ENCODE assay signal across 20 cellular contexts in the genomic region with DNA sequence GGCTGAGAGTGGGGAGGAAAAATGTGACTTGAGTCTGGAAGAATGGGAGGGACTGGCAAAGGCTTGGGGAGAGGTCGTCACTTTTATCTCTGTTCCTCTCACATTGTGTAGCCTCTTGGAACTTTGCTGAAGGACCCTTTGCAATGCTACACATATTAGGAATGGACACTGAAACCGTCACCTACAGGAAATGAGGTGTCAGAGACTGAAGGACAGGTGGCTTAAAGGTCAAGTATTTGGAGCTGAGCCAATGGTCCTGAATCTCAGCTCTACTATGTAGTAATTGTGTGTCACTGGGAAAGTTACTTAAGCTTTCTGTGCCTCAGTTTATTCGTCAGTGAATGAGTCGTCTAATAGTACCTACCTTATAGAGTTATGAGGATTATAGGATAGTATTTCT. TPM values are rescaled to one million over a fixed set of nuclear protein-coding genes. Genes with fewer than 3 reads are reported as not detected.
DNase-seq lines count a peak whose midpoint lies in the region; ATAC-seq, FAIRE-seq and TF ChIP-seq lines count a peak whose summit lies in the region.
"Had no signal": no experiment of that assay in that cellular context is flagged by ENCODE, and none has a peak within 500 bp of the region (broad histone marks: within the 10 kb centered on the region; RNA-seq: fewer than 3 reads in every experiment).

No MANE protein-coding gene starts in this region.

- peaks cover 2% of the 10 kb centered on the region for H3K36me3 Mint-ChIP-seq in central memory CD8-positive, alpha-beta T cell (ENCODE audit: insufficient read depth)

- H3K9me2 ChIP-seq in MM.1S (replicated peaks; ENCODE audit: insufficient read depth, low read length) = no peaks in the 10 kb centered on the region

- peak overlapping the region; percentile 13 for H3K27ac Mint-ChIP-seq in central memory CD8-positive, alpha-beta T cell (ENCODE audit: low read depth)

- H3K27ac ChIP-seq in HepG2 (ENCODE audit: extremely low read length, insufficient read depth, low read length) = no peak overlapping the region
- no peak overlapping the region for H3K27ac ChIP-seq in right lobe of liver
- no peak overlapping the region for H3K27ac ChIP-seq in MM.1S (ENCODE audit: low read length)
- no peak overlapping the region for H3K27ac ChIP-seq in ovary
- H3K27ac ChIP-seq in left lung = no peak overlapping the region
- H3K27ac ChIP-seq: SK-N-MC had no signal

- in situ Hi-C loops in HepG2 (cut with HindIII; ENCODE audit: extremely low pct_ligation_motif_present, low pct_unique_long_range_greater_than_20kb) = no loop called here

- TF ChIP-seq RAD21 in HepG2 (CRISPR knock-in tag; IDR thresholded peaks at IDR 0.05) = no peak

- TF ChIP-seq CTCF in HepG2 (CRISPR knock-in tag; IDR thresholded peaks at IDR 0.05) = no peak
- TF ChIP-seq CTCF in right lobe of liver (IDR thresholded peaks at IDR 0.05) = no peak
- no peak for TF ChIP-seq CTCF in MM.1S (IDR thresholded peaks at IDR 0.05; ENCODE audit: low read length)
- no peak for TF ChIP-seq CTCF in ovary (IDR thresholded peaks at IDR 0.05)
- TF ChIP-seq CTCF in left lung (IDR thresholded peaks at IDR 0.05) = no peak

- H3K4me1 ChIP-seq in HepG2 (ENCODE audit: insufficient read depth, low read length) = peaks cover 52% of the 10 kb centered on the region
- H3K4me1 ChIP-seq in right lobe of liver = peaks cover 0 to 2% (median 0%) of the 10 kb centered on the region in 4 donors
- H3K4me1 ChIP-seq in MM.1S (ENCODE audit: low read length) = peaks cover 10% of the 10 kb centered on the region
- H3K4me1 ChIP-seq in ovary (ENCODE audit: insufficient read depth) = no peaks in the 10 kb centered on the region
- peaks cover 0 to 16% of the 10 kb centered on the region in 2 donors for H3K4me1 ChIP-seq in left lung

- H3K27me3 Mint-ChIP-seq in central memory CD8-positive, alpha-beta T cell = no peaks in the 10 kb centered on the region

- BruUV-seq in HepG2 (replicated peaks; lab: Mats Ljungman, UMichigan) = no TSS peak

- intact Hi-C loops in HepG2 (cut with micrococcal nuclease; ENCODE audit: unreplicated experiment) = no loop called here
- intact Hi-C loops in right lobe of liver (cut with DNase I) = no loop called here
- intact Hi-C loops in ovary (cut with DNase I) = no loop called here
- intact Hi-C loops in left lung (cut with DNase I) = no loop called here

- H3K9me3 ChIP-seq in HepG2 (ENCODE audit: low read length) = peaks cover 10% of the 10 kb centered on the region; the same call in 1 of the 2 replicates
- H3K9me3 ChIP-seq in right lobe of liver = no peaks in the 10 kb centered on the region
- no peaks in the 10 kb centered on the region for H3K9me3 ChIP-seq in MM.1S (replicated peaks; ENCODE audit: insufficient read depth, low read length)
- no peaks in the 10 kb centered on the region for H3K9me3 ChIP-seq in ovary
- no peaks in the 10 kb centered on the region for H3K9me3 ChIP-seq in left lung

- no peak for TF ChIP-seq EP300 in HepG2 (IDR thresholded peaks at IDR 0.05; ENCODE audit: low read depth in 2 of 2, low read length in 2 of 2)
- no peak for TF ChIP-seq EP300 in HepG2 (CRISPR knock-in tag; IDR thresholded peaks at IDR 0.05; ENCODE audit: borderline replicate concordance)
- TF ChIP-seq EP300 in ovary (IDR thresholded peaks at IDR 0.05) = no peak

- no peaks in the 10 kb centered on the region for H3K9me3 Mint-ChIP-seq in central memory CD8-positive, alpha-beta T cell

- POLR2A ChIA-PET in HepG2 (lab: Yijun Ruan, JAX) = no interaction called here

- H3K79me2 ChIP-seq in HepG2 (ENCODE audit: insufficient read depth, low read length) (peaks cover 6% of the 10 kb centered on the region), MM.1S (ENCODE audit: low read length) (peaks cover 27% of the 10 kb centered on the region; the same call in 1 of the 2 replicates)

- DNase-seq in HepG2 (ENCODE audit: low spot score) (no peak), right lobe of liver (no peak), MM.1S (no peak), ovary (no peak), ureter (ENCODE audit: low spot score) (no peak), left lung (no peak)
- no peak for DNase-seq in central memory CD8-positive, alpha-beta T cell (ENCODE audit: low spot score in 2 of 2)
- DNase-seq: C1 segment of cervical spinal cord; DMS153; MV-4-11; NCI-H1417 treated with DMSO at 0.1 percent for 48 hours; NCI-H2029 treated with DMSO at 0.1 percent for 48 hours; NCI-H524 treated with DMSO at 0.1 percent for 48 hours; NK-92 treated with Interleukin-12 subunit alpha and Interleukin-12 subunit beta, amount 100 ng/mL, for 24 hours; PC-3; T-helper 1 cell had no signal

- H3K4me1 Mint-ChIP-seq in central memory CD8-positive, alpha-beta T cell = peaks cover 35% of the 10 kb centered on the region

- H2AFZ ChIP-seq in HepG2 (ENCODE audit: low read length) = no peak overlapping the region
- no peak overlapping the region for H2AFZ ChIP-seq in MM.1S (ENCODE audit: low read length)

- H3K27me3 ChIP-seq in HepG2 (ENCODE audit: control insufficient read depth in 1 of 2, insufficient read depth in 2 of 2, low read length in 2 of 2) (no peaks in the 10 kb centered on the region), right lobe of liver (no peaks in the 10 kb centered on the region), MM.1S (replicated peaks; ENCODE audit: insufficient read depth, low read length) (no peaks in the 10 kb centered on the region), ovary (no peaks in the 10 kb centered on the region), left lung (no peaks in the 10 kb centered on the region)

- no peak for TF ChIP-seq POLR2A in HepG2 (IDR thresholded peaks at IDR 0.05; ENCODE audit: insufficient read depth in 1 of 2, low read depth in 2 of 2, low read length in 2 of 2)
- TF ChIP-seq POLR2A in right lobe of liver (IDR thresholded peaks at IDR 0.05) = no peak
- TF ChIP-seq POLR2A in ovary (IDR thresholded peaks at IDR 0.05) = no peak

- no peak overlapping the region for H3K4me3 Mint-ChIP-seq in central memory CD8-positive, alpha-beta T cell

- no peak for FAIRE-seq in HepG2 (lab: Jason Lieb, UNC)
- FAIRE-seq: H54 had no signal

- WGBS in HepG2 (ENCODE audit: low lambda C conversion rate) = 24% methylated on average over 4 of the region's 4 CpGs
- WGBS in right lobe of liver (ENCODE audit: insufficient coverage, low coverage, low lambda C conversion rate, missing lambda C conversion rate) = 64% methylated on average over 4 of the region's 4 CpGs
- 75 to 85% (median 78%) methylated on average over 4 of the region's 4 CpGs for WGBS in ovary, 3 donors

- H3F3A ChIP-seq in MM.1S (ENCODE audit: insufficient read depth, low read length) = 0 out of 2 replicates have a peak, but pooled peaks cover 3% of the 10 kb centered on the region

- H4K20me1 ChIP-seq in HepG2 (ENCODE audit: insufficient read depth, low read length) (no peaks in the 10 kb centered on the region), MM.1S (ENCODE audit: insufficient read depth, low read length) (no peaks in the 10 kb centered on the region)

- no peak overlapping the region; the same call in 1 of the 2 replicates for H3K4me2 ChIP-seq in HepG2 (ENCODE audit: low read depth, low read length)
- peak overlapping the region; percentile 15; the same call in 1 of the 2 replicates for H3K4me2 ChIP-seq in MM.1S (ENCODE audit: low read depth, low read length)

- H3K4me3 ChIP-seq in HepG2 (replicated peaks in 1 of 3; ENCODE audit: insufficient read depth in 1 of 3, low read depth in 2 of 3, low read length in 3 of 3) (no peak overlapping the region), right lobe of liver (no peak overlapping the region), MM.1S (ENCODE audit: low read length) (no peak overlapping the region), ovary (no peak overlapping the region), left lung (no peak overlapping the region)
- H3K4me3 ChIP-seq: SK-N-MC had no signal

- H3K9ac ChIP-seq in HepG2 (ENCODE audit: insufficient read depth, low read depth, low read length) (no peak overlapping the region), MM.1S (ENCODE audit: low read length) (no peak overlapping the region)

- ATAC-seq in HepG2 (no peak), right lobe of liver (no peak), HG02763 (IDR thresholded peaks at IDR 0.05; ENCODE audit: unreplicated experiment) (no peak), left lung (no peak)
- ATAC-seq in central memory CD8-positive, alpha-beta T cell (replicated peaks; ENCODE audit: extremely low read depth, poor library complexity, severe bottlenecking) = no peak
- ATAC-seq: PC-3 had no signal

- CTCF ChIA-PET in HepG2 (lab: Yijun Ruan, JAX; ENCODE audit: low intra/inter-chr PET ratio, low total read pairs) = no interaction called here

- H3K36me3 ChIP-seq in HepG2 (replicated peaks in 1 of 2; ENCODE audit: control insufficient read depth in 1 of 2, insufficient read depth in 2 of 2, low read length in 2 of 2) = no peaks in the 10 kb centered on the region
- H3K36me3 ChIP-seq in right lobe of liver = no peaks in the 10 kb centered on the region
- no peaks in the 10 kb centered on the region for H3K36me3 ChIP-seq in MM.1S (replicated peaks; ENCODE audit: insufficient read depth, low read length)
- no peaks in the 10 kb centered on the region for H3K36me3 ChIP-seq in ovary
- H3K36me3 ChIP-seq in left lung = no peaks in the 10 kb centered on the region

RNA-seq across cellular contexts. Expression of a gene that starts 14.7 kb away (rescaled TPM):
- total RNA-seq in HepG2 (2016; rRNA removed; fragmentation: Illumina TruSeq; extraction: Trizol) (2.7 and 5.1 TPM in 2 replicates), right lobe of liver (1 to 10 TPM; 1.8 to 5.3 (median 2.9) TPM), ovary (10 to 100 TPM in 1 of 7 donors, 1 to 10 TPM in 5, under 1 TPM in 1; 0.71 to 44.5 (median 6.0) TPM), ureter (50.7 TPM), left lung (10 to 100 TPM; 33.2 to 38.8 TPM)
- total RNA-seq in HepG2 (2016; cell fraction: cytosol; rRNA removed; fragmentation: Illumina TruSeq; extraction: Trizol; ENCODE audit: low read depth) = 16.9 and 19.1 TPM in 2 replicates
- total RNA-seq in HepG2 (2016; cell fraction: insoluble cytoplasmic fraction; rRNA removed; fragmentation: Illumina TruSeq; extraction: Trizol) = 3.2 and 5.9 TPM in 2 replicates
- total RNA-seq in HepG2 (2016; cell fraction: membrane; rRNA removed; fragmentation: Illumina TruSeq; extraction: Trizol) = 4.6 and 5.4 TPM in 2 replicates
- 13.1 and 13.3 TPM in 2 replicates for total RNA-seq in HepG2 (2016; cell fraction: nucleus; rRNA removed; fragmentation: Illumina TruSeq; extraction: Trizol)
- polyA plus RNA-seq in HepG2 (2011; rRNA removed) (8.5 and 8.6 TPM in 2 replicates), ovary (1 to 10 TPM in 1 of 2 donors, under 1 TPM in 1; 0.86 to 2.0 TPM)
- polyA plus RNA-seq in HepG2 (2011; cell fraction: cytosol; rRNA removed) = 6.4 and 7.5 TPM in 2 replicates
- polyA plus RNA-seq in HepG2 (2011; cell fraction: nucleus; rRNA removed) = 15.5 and 17.5 TPM in 2 replicates
- polyA plus RNA-seq in HepG2 (2012) = 2.3 and 2.5 TPM in 2 replicates
- 0.10 and 0.17 TPM in 2 replicates for polyA plus RNA-seq in HepG2 (2016; cell fraction: cytosol; fragmentation: Illumina TruSeq; extraction: Trizol; ENCODE audit: low read depth)
- 2.3 and 2.5 TPM in 2 replicates for polyA plus RNA-seq in HepG2 (2016; cell fraction: insoluble cytoplasmic fraction; fragmentation: Illumina TruSeq; extraction: Trizol; ENCODE audit: low read depth)
- 0.20 and 0.23 TPM in 2 replicates for polyA plus RNA-seq in HepG2 (2016; cell fraction: membrane; fragmentation: Illumina TruSeq; extraction: Trizol; ENCODE audit: low read depth)
- polyA plus RNA-seq in HepG2 (2016; cell fraction: nucleus; fragmentation: Illumina TruSeq; extraction: Trizol; ENCODE audit: insufficient read depth, low read depth) = 3.1 and 5.2 TPM in 2 replicates
- polyA minus RNA-seq in HepG2 (2011; rRNA and poly(A)+ RNA removed; ENCODE audit: low replicate concordance) = 12.2 and 23.0 TPM in 2 replicates
- polyA minus RNA-seq in HepG2 (2011; cell fraction: cytosol; rRNA and poly(A)+ RNA removed) = 6.9 and 7.4 TPM in 2 replicates
- 38.0 and 39.8 TPM in 2 replicates for polyA minus RNA-seq in HepG2 (2011; cell fraction: nucleus; rRNA and poly(A)+ RNA removed)
- total RNA-seq: A172 had no signal
